14 cellular contexts compared by ENCODE assay signal in the genomic region with DNA sequence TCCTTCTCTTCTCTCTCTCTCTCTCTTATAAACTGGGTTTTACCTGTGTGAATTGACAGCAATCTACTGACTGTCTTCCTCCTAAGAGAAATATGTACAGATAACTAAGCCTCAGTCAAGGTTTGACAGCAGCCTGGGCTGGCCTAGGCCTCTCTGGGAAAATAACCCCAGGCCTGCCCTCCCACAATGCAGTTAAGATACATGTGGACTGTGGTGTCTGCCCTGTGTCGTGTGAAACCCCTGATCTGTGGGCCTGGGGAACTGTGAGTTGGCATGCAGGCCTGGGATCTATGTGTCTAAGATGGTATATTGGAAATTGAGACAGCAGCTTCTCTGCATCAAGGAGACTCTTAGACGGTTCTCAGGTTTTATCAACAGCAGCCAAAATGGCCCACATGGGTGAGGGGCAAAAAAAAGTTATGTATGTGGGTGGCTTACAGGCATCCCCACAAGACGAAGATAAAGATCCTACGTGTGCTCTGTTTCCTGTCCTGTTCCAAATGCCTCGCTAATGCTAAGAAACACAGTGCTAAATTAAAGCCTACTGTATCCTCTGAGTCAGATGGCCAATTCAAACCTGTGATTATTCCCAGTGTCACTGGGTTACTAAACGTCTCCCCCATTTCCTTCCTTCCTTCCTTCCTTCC. TPM values are rescaled to one million over a fixed set of nuclear protein-coding genes. Genes with fewer than 3 reads are reported as not detected.
DNase-seq lines count a peak whose midpoint lies in the region; ATAC-seq and TF ChIP-seq lines count a peak whose summit lies in the region.
"Had no signal": no experiment of that assay in that cellular context is flagged by ENCODE, and none has a peak within 500 bp of the region (broad histone marks: within the 10 kb centered on the region; RNA-seq: fewer than 3 reads in every experiment).

No MANE protein-coding gene starts in this region.

- H3K36me3 ChIP-seq in A673 (ENCODE audit: insufficient read depth, low read length, poor library complexity, severe bottlenecking) (no peaks in the 10 kb centered on the region), DND-41 (ENCODE audit: insufficient read depth, low read length) (no peaks in the 10 kb centered on the region), SK-N-MC (ENCODE audit: insufficient read depth, low read length) (no peaks in the 10 kb centered on the region)

- 0 out of 2 replicates have a peak, but pooled peaks cover under 1% of the 10 kb centered on the region for H4K20me1 ChIP-seq in DND-41 (ENCODE audit: insufficient read depth, low read length)

- H3K4me2 ChIP-seq in DND-41 (ENCODE audit: insufficient read depth, low read length): no peak overlapping the region

- ATAC-seq in DND-41 (ENCODE audit: insufficient read depth, low read depth) (0 out of 3 replicates have a peak, but pooled peaks have one; percentile 22), omental fat pad (ENCODE audit: low FRiP score) (no peak)

- no peak for TF ChIP-seq CTCF in A673 (conservative IDR thresholded peaks at IDR 0.05; ENCODE audit: low read depth, low read length)
- no peak for TF ChIP-seq CTCF in DND-41 (IDR thresholded peaks at IDR 0.05; ENCODE audit: borderline replicate concordance, extremely low read depth, low read length, poor library complexity, severe bottlenecking)
- no peak for TF ChIP-seq CTCF in omental fat pad (IDR thresholded peaks at IDR 0.05)

- H2AFZ ChIP-seq in DND-41 (ENCODE audit: low read depth, low read length): no peak overlapping the region; the same call in 1 of the 2 replicates

- POLR2A ChIA-PET in A673 (lab: Charles Lee; ENCODE audit: low non-redundant PET): no interaction called here

- H3K9me3 ChIP-seq in A673 (ENCODE audit: low read depth, low read length, poor library complexity, severe bottlenecking) (no peaks in the 10 kb centered on the region), DND-41 (ENCODE audit: insufficient read depth, low read length, severe bottlenecking) (no peaks in the 10 kb centered on the region), SK-N-MC (ENCODE audit: low read depth, low read length) (no peaks in the 10 kb centered on the region)
- H3K9me3 ChIP-seq: Caco-2 had no signal

- intact Hi-C loops in A673 (cut with micrococcal nuclease; ENCODE audit: unreplicated experiment) (loop anchor here (1.0 to 2.0 kb wide), 3 partner anchors 90 to 257 kb away; no protein-coding TSS in a partner anchor), posterior vena cava (cut with DNase I) (loop anchor here in 1 of 2 donors (1.0 kb wide), 1 partner anchor 96 kb away; no protein-coding TSS in a partner anchor), posterior cingulate gyrus (cut with DNase I) (no loop called here)

- H3K27me3 ChIP-seq in A673 (replicated peaks; ENCODE audit: insufficient read depth, low read depth, low read length, poor library complexity): no peaks in the 10 kb centered on the region
- no peaks in the 10 kb centered on the region for H3K27me3 ChIP-seq in DND-41 (ENCODE audit: insufficient read depth, low read length, poor library complexity)

- H3K4me3 ChIP-seq in A673 (ENCODE audit: low read depth, low read length, poor library complexity, severe bottlenecking): no peak overlapping the region
- no peak overlapping the region for H3K4me3 ChIP-seq in DND-41 (ENCODE audit: low read depth in 1 of 2, low read length in 2 of 2)
- H3K4me3 ChIP-seq in SK-N-MC: no peak overlapping the region

- H3K4me1 ChIP-seq in A673 (ENCODE audit: insufficient read depth, low read length, poor library complexity, severe bottlenecking) (peaks cover 79% of the 10 kb centered on the region), DND-41 (ENCODE audit: insufficient read depth, low read length) (no peaks in the 10 kb centered on the region)
- H3K4me1 ChIP-seq: Caco-2 had no signal

- CTCF ChIA-PET in A673 (lab: Charles Lee): interaction anchor here (1.0 kb wide), 1 partner anchor 91 kb away, joined by 4 read pairs; no protein-coding TSS in a partner anchor

- DNase-seq in A673 (ENCODE audit: low spot score) (peak; percentile 97), DND-41 (no peak), SK-N-MC (ENCODE audit: low read depth, low spot score) (peak; percentile 75), posterior vena cava (ENCODE audit: low spot score) (peak; percentile 36), omental fat pad (ENCODE audit: low spot score) (no peak), HPDE6-E6E7 (ENCODE audit: extremely low spot score) (no peak), posterior cingulate gyrus (no peak)
- DNase-seq: 8988T; ACHN; Caco-2; CD8-positive, alpha-beta memory T cell; GF-D8; HCEC 1CT had no signal

- BruUV-seq in A673 (replicated peaks; lab: Mats Ljungman, UMichigan): TSS peak; percentile 56

- H3K9ac ChIP-seq in DND-41 (ENCODE audit: low read depth, low read length) (no peak overlapping the region), SK-N-MC (ENCODE audit: insufficient read length) (no peak overlapping the region)

- no peaks in the 10 kb centered on the region for H3K79me2 ChIP-seq in DND-41 (ENCODE audit: insufficient read depth, low read length)

- H3K27ac ChIP-seq in A673 (ENCODE audit: low read depth, low read length, poor library complexity, severe bottlenecking) (peak overlapping the region; percentile 99), DND-41 (ENCODE audit: low read length) (no peak overlapping the region), SK-N-MC (peak overlapping the region; percentile 78)

RNA-seq across cellular contexts. Expression of gene LRFN2, which starts 19.0 kb away (rescaled TPM):
- total RNA-seq in A673 (2021) (22.3 and 26.6 TPM in 2 replicates), posterior vena cava (not detected), omental fat pad (not detected)
- total RNA-seq: B cell; Caco-2; CD8-positive, alpha-beta memory T cell had no signal

Comparison
In these comparisons a context has a peak if more than half of its experiments do, and no peak if none do; other contexts are left out.
1. DNase-seq: peak in A673 (single experiment), SK-N-MC (single experiment) and posterior vena cava (single experiment); none in DND-41 (single experiment), omental fat pad (single experiment), HPDE6-E6E7 (single experiment) and posterior cingulate gyrus (0 of 10).
2. RNA of gene LRFN2, which starts 19.0 kb away (total RNA-seq): 22.3 to 26.6 TPM in A673; not detected in posterior vena cava and not detected in omental fat pad; every median in the first group is over 10 times any median in the second.